22 cellular contexts compared by ENCODE assay signal in genomic region chr2:118115761-118116160, GRCh38.
"Had no signal": no experiment of that assay in that cellular context is flagged by ENCODE, and none has a peak within 500 bp of the region (broad histone marks: within the 10 kb centered on the region; RNA-seq: fewer than 3 reads in every experiment).

No MANE protein-coding gene starts in this region.

- H3K36me3 Mint-ChIP-seq: natural killer cell had no signal

- ATAC-seq: left colon, left ventricle myocardium superior, natural killer cell, pancreas, right cardiac atrium, upper lobe of right lung had no signal

- H3K9me3 ChIP-seq: esophagus squamous epithelium, pancreas, tibial artery, upper lobe of right lung had no signal

- FAIRE-seq: endometrium, kidney, pancreas had no signal

- H3K27ac ChIP-seq: esophagus squamous epithelium, neural progenitor cell, pancreas, tibial artery, upper lobe of right lung had no signal

- H3K36me3 ChIP-seq: esophagus squamous epithelium, neural progenitor cell, pancreas, upper lobe of right lung had no signal

- H3K4me3 ChIP-seq: esophagus squamous epithelium, lung, neural progenitor cell, pancreas, smooth muscle cell, tibial artery, upper lobe of right lung had no signal

- H2AFZ ChIP-seq: neural progenitor cell had no signal

- H3K4me1 ChIP-seq: esophagus squamous epithelium, neural progenitor cell had no signal

- H3K9me3 Mint-ChIP-seq: central memory CD8-positive, alpha-beta T cell; immature natural killer cell; natural killer cell; neural progenitor cell; stimulated activated naive CD8-positive, alpha-beta T cell treated with anti-CD3 and anti-CD28 coated beads, Interleukin-15, Interleukin-2, amounts not matched to agents 100 ng/mL and 50 ng/mL, for 24 hours had no signal

- H3K27ac Mint-ChIP-seq: immature natural killer cell; natural killer cell; neural progenitor cell; progenitor cell of endocrine pancreas; stimulated activated naive CD8-positive, alpha-beta T cell treated with anti-CD3 and anti-CD28 coated beads, Interleukin-15, Interleukin-2, amounts not matched to agents 100 ng/mL and 50 ng/mL, for 24 hours had no signal

- H3K4me2 ChIP-seq: neural progenitor cell, smooth muscle cell had no signal

- DNase-seq: cortex of kidney; effector memory CD4-positive, alpha-beta T cell; esophagus squamous epithelium; foreskin fibroblast; immature natural killer cell; kidney; left colon; left ventricle myocardium superior; natural killer cell; occipital lobe; pancreas; right cardiac atrium; stimulated activated CD4-positive, alpha-beta T cell treated with anti-CD3 and anti-CD28 coated beads, Interleukin-2, amount 100 ng/mL, for 48 hours; tibial artery; upper lobe of right lung had no signal

- H3K4me3 Mint-ChIP-seq: central memory CD8-positive, alpha-beta T cell; immature natural killer cell; natural killer cell; neural progenitor cell; stimulated activated naive CD8-positive, alpha-beta T cell treated with anti-CD3 and anti-CD28 coated beads, Interleukin-15, Interleukin-2, amounts not matched to agents 100 ng/mL and 50 ng/mL, for 24 hours had no signal

- H3K27me3 Mint-ChIP-seq: central memory CD8-positive, alpha-beta T cell; progenitor cell of endocrine pancreas; stimulated activated naive CD8-positive, alpha-beta T cell treated with anti-CD3 and anti-CD28 coated beads, Interleukin-15, Interleukin-2, amounts not matched to agents 100 ng/mL and 50 ng/mL, for 24 hours had no signal

- H3K27me3 ChIP-seq: esophagus squamous epithelium, neural progenitor cell, pancreas, tibial artery, upper lobe of right lung had no signal

- H3K4me1 Mint-ChIP-seq: central memory CD8-positive, alpha-beta T cell; immature natural killer cell; neural progenitor cell had no signal

- H3K9ac ChIP-seq: neural progenitor cell had no signal
